In genomic region chr13:42970824-42971669, GRCh38 we compare ENCODE assay signal across 8 cellular contexts. TPM values are rescaled to one million over a fixed set of nuclear protein-coding genes. Genes with fewer than 3 reads are reported as not detected.
DNase-seq lines count a peak whose midpoint lies in the region; ATAC-seq, FAIRE-seq and TF ChIP-seq lines count a peak whose summit lies in the region.

No MANE protein-coding gene starts in this region.

- no peaks in the 10 kb centered on the region for H3K27me3 ChIP-seq in left lung

- no peaks in the 10 kb centered on the region for H3K9me3 Mint-ChIP-seq in IgD-negative memory B cell
- H3K9me3 Mint-ChIP-seq in central memory CD8-positive, alpha-beta T cell, result no peaks in the 10 kb centered on the region
- H3K9me3 Mint-ChIP-seq in stimulated activated naive CD8-positive, alpha-beta T cell treated with anti-CD3 and anti-CD28 coated beads, Interleukin-15, amount 100 ng/mL, for 72 hours, result no peaks in the 10 kb centered on the region

- H3K27me3 Mint-ChIP-seq in IgD-negative memory B cell (no peaks in the 10 kb centered on the region), T-helper 17 cell (no peaks in the 10 kb centered on the region)
- no peaks in the 10 kb centered on the region for H3K27me3 Mint-ChIP-seq in central memory CD8-positive, alpha-beta T cell
- no peaks in the 10 kb centered on the region for H3K27me3 Mint-ChIP-seq in stimulated activated naive CD8-positive, alpha-beta T cell treated with anti-CD3 and anti-CD28 coated beads, Interleukin-15, amount 100 ng/mL, for 72 hours

- intact Hi-C loops in left lung (cut with DNase I), result no loop called here

- no peak overlapping the region for H3K4me3 ChIP-seq in left lung

- DNase-seq in COLO829 (ENCODE audit: low spot score) (peak; percentile 45), GM19239 (ENCODE audit: insufficient read length, low spot score) (peak; percentile 26), T-helper 17 cell (no peak), left lung (no peak)
- no peak for DNase-seq in central memory CD8-positive, alpha-beta T cell (ENCODE audit: low spot score in 2 of 2)
- peak; percentile 32 to 43 for DNase-seq in stimulated activated naive CD8-positive, alpha-beta T cell treated with anti-CD3 and anti-CD28 coated beads, Interleukin-15, amount 100 ng/mL, for 72 hours

- H3K27ac ChIP-seq in left lung, result no peak overlapping the region

- peaks cover 7% of the 10 kb centered on the region for H3K36me3 Mint-ChIP-seq in IgD-negative memory B cell
- H3K36me3 Mint-ChIP-seq in T-helper 17 cell (ENCODE audit: low read depth), result peaks cover 5% of the 10 kb centered on the region
- H3K36me3 Mint-ChIP-seq in central memory CD8-positive, alpha-beta T cell (ENCODE audit: insufficient read depth), result peaks cover 6% of the 10 kb centered on the region

- H3K27ac Mint-ChIP-seq in IgD-negative memory B cell, result peak overlapping the region; percentile 39 to 65 (median 51)
- H3K27ac Mint-ChIP-seq in T-helper 17 cell, result peak overlapping the region; percentile 59
- H3K27ac Mint-ChIP-seq in central memory CD8-positive, alpha-beta T cell (ENCODE audit: low read depth), result no peak overlapping the region
- H3K27ac Mint-ChIP-seq in stimulated activated naive CD8-positive, alpha-beta T cell treated with anti-CD3 and anti-CD28 coated beads, Interleukin-15, amount 100 ng/mL, for 72 hours, result no peak overlapping the region

- H3K9me3 ChIP-seq in T-helper 17 cell (ENCODE audit: control insufficient read depth, low read length, poor library complexity, severe bottlenecking) (no peaks in the 10 kb centered on the region), left lung (no peaks in the 10 kb centered on the region)

- peak; percentile 73 for ATAC-seq in T-helper 17 cell
- ATAC-seq in central memory CD8-positive, alpha-beta T cell (replicated peaks; ENCODE audit: extremely low read depth, poor library complexity, severe bottlenecking), result peak; percentile 61
- ATAC-seq in left lung, result peak; percentile 71
- ATAC-seq in stimulated activated naive CD8-positive, alpha-beta T cell treated with anti-CD3 and anti-CD28 coated beads, Interleukin-15, amount 100 ng/mL, for 72 hours, result peak; percentile 88
- ATAC-seq in GM19395 (IDR thresholded peaks at IDR 0.05; ENCODE audit: unreplicated experiment), result no peak

- H3K4me3 Mint-ChIP-seq in IgD-negative memory B cell (peak overlapping the region; percentile 37 to 86 (median 44)), T-helper 17 cell (peak overlapping the region; percentile 43)
- no peak overlapping the region for H3K4me3 Mint-ChIP-seq in central memory CD8-positive, alpha-beta T cell
- H3K4me3 Mint-ChIP-seq in stimulated activated naive CD8-positive, alpha-beta T cell treated with anti-CD3 and anti-CD28 coated beads, Interleukin-15, amount 100 ng/mL, for 72 hours, result no peak overlapping the region

- H3K4me1 Mint-ChIP-seq in IgD-negative memory B cell, result peaks cover 31 to 35% (median 34%) of the 10 kb centered on the region in 3 donors
- peaks cover 16% of the 10 kb centered on the region for H3K4me1 Mint-ChIP-seq in T-helper 17 cell
- peaks cover 19% of the 10 kb centered on the region for H3K4me1 Mint-ChIP-seq in central memory CD8-positive, alpha-beta T cell
- peaks cover 16% of the 10 kb centered on the region for H3K4me1 Mint-ChIP-seq in stimulated activated naive CD8-positive, alpha-beta T cell treated with anti-CD3 and anti-CD28 coated beads, Interleukin-15, amount 100 ng/mL, for 72 hours

- TF ChIP-seq CTCF in left lung (IDR thresholded peaks at IDR 0.05), result peak; percentile 59 to 73

- peaks cover 0 to 8% of the 10 kb centered on the region in 2 donors for H3K36me3 ChIP-seq in left lung

- FAIRE-seq in GM19239 (lab: Jason Lieb, UNC), result peak; percentile 97

- peaks cover 0 to 26% of the 10 kb centered on the region in 2 donors for H3K4me1 ChIP-seq in left lung

RNA-seq across cellular contexts. Expression of gene EPSTI1, which starts 21.0 kb away (rescaled TPM):
- 30.1 TPM for polyA plus RNA-seq in IgD-negative memory B cell
- total RNA-seq in T-helper 17 cell, result 10 to 100 TPM; 27.3 to 44.0 TPM
- total RNA-seq in left lung, result 10 to 100 TPM; 21.1 to 22.4 TPM

RNA-seq across cellular contexts. Expression of gene DNAJC15, which starts 52.3 kb away (rescaled TPM):
- polyA plus RNA-seq in IgD-negative memory B cell, result 36.7 TPM
- total RNA-seq in T-helper 17 cell, result 1 to 10 TPM; 6.4 to 8.1 TPM
- total RNA-seq in left lung, result 10 to 100 TPM; 12.8 to 16.1 TPM

Comparison
In these comparisons a context has a peak if more than half of its experiments do, and no peak if none do; other contexts are left out.
1. DNase-seq: peak in COLO829 (single experiment), GM19239 (single experiment) and stimulated activated naive CD8-positive, alpha-beta T cell treated with anti-CD3 and anti-CD28 coated beads, Interleukin-15, amount 100 ng/mL, for 72 hours (2 of 2); none in T-helper 17 cell (0 of 3), central memory CD8-positive, alpha-beta T cell (0 of 2) and left lung (0 of 2).
2. H3K27ac Mint-ChIP-seq: peak in IgD-negative memory B cell (3 of 3) and T-helper 17 cell (single experiment); none in central memory CD8-positive, alpha-beta T cell (single experiment) and stimulated activated naive CD8-positive, alpha-beta T cell treated with anti-CD3 and anti-CD28 coated beads, Interleukin-15, amount 100 ng/mL, for 72 hours (0 of 2).
3. H3K4me3 Mint-ChIP-seq: peak in IgD-negative memory B cell (4 of 4) and T-helper 17 cell (single experiment); none in central memory CD8-positive, alpha-beta T cell (single experiment) and stimulated activated naive CD8-positive, alpha-beta T cell treated with anti-CD3 and anti-CD28 coated beads, Interleukin-15, amount 100 ng/mL, for 72 hours (0 of 2).